ENCODE assay signal across 16 cellular contexts in the genomic region with DNA sequence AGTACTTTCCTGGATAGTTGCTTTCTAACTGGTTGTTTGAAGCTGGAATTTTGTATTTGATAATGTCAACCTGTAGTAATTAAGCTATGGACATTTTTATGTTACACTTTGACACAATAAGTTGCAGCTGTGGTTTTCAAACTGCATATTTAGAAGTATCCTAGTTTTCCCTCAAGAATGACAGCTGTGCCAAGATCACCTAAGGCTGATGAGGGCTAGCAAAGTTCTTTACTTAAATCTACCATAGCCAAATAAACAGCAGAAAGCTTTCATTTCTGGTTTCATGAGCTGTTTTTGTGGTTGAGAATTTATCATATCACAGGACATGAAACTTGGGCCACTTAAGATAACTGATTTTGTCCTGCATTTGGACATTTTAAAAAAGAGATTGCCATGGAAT.
"Had no signal": no experiment of that assay in that cellular context is flagged by ENCODE, and none has a peak within 500 bp of the region (broad histone marks: within the 10 kb centered on the region; RNA-seq: fewer than 3 reads in every experiment).

No MANE protein-coding gene starts in this region.

- H3K4me3 Mint-ChIP-seq: activated CD8-positive, alpha-beta memory T cell treated with anti-CD3 and anti-CD28 coated beads, Interleukin-2, amount 10 ng/mL, durations not matched to agents 7 days and 5 days; activated T-cell treated with anti-CD3 and anti-CD28 coated beads, Interleukin-2, amount 50 U/mL, for 4 hours; endodermal cell; neural crest cell; type B pancreatic cell had no signal

- H3K27me3 Mint-ChIP-seq: stimulated activated naive CD8-positive, alpha-beta T cell treated with anti-CD3 and anti-CD28 coated beads, Interleukin-15, amount 100 ng/mL, for 72 hours; type B pancreatic cell had no signal

- H3K9me3 Mint-ChIP-seq: activated naive CD4-positive, alpha-beta T cell treated with anti-CD3 and anti-CD28 coated beads, Interleukin-2, amount 50 U/mL, for 72 hours; activated T-cell treated with anti-CD3 and anti-CD28 coated beads, Interleukin-2, amount 50 U/mL, for 4 hours; endodermal cell; neural crest cell; stimulated activated naive CD8-positive, alpha-beta T cell treated with anti-CD3 and anti-CD28 coated beads, Interleukin-15, amount 100 ng/mL, for 72 hours; type B pancreatic cell had no signal

- ATAC-seq: right lobe of liver had no signal

- H3K27me3 ChIP-seq: dorsolateral prefrontal cortex, ovary, right lobe of liver had no signal

- H3K4me3 ChIP-seq: dorsolateral prefrontal cortex, ovary, right lobe of liver had no signal

- H3K4me1 Mint-ChIP-seq: neural crest cell had no signal

- H3K9me3 ChIP-seq: ovary, right lobe of liver had no signal

- H3K36me3 ChIP-seq: ovary, right lobe of liver had no signal

- H3K27ac ChIP-seq: dorsolateral prefrontal cortex, ovary, right lobe of liver had no signal

- H3K27ac Mint-ChIP-seq: endodermal cell, type B pancreatic cell had no signal

- DNase-seq: activated CD4-positive, CD25-positive, alpha-beta regulatory T cell treated with anti-CD3 and anti-CD28 coated beads, Interleukin-2, amount 50 U/mL, for 72 hours; activated CD8-positive, alpha-beta memory T cell treated with anti-CD3 and anti-CD28 coated beads, Interleukin-2, amount 10 ng/mL, durations not matched to agents 7 days and 5 days; activated gamma-delta T cell; activated T-cell treated with anti-CD3 and anti-CD28 coated beads, Interleukin-2, amount 50 U/mL, for 4 hours; cerebellar nuclear complex; dorsolateral prefrontal cortex; endodermal cell; head of caudate nucleus; ovary; right lobe of liver; stimulated activated CD4-positive, alpha-beta T cell treated with anti-CD3 and anti-CD28 coated beads, Interleukin-1b, Interleukin-23, amount 100 ng/mL, for 48 hours; stimulated activated naive CD8-positive, alpha-beta T cell treated with anti-CD3 and anti-CD28 coated beads, Interleukin-15, amount 100 ng/mL, for 72 hours; T-helper 9 cell had no signal

- H3K36me3 Mint-ChIP-seq: activated naive CD4-positive, alpha-beta T cell treated with anti-CD3 and anti-CD28 coated beads, Interleukin-2, amount 50 U/mL, for 72 hours; type B pancreatic cell had no signal
